ENCODE assay signal across 23 cellular contexts in genomic region chr10:86325158-86325557, GRCh38. TPM values are rescaled to one million over a fixed set of nuclear protein-coding genes. Genes with fewer than 3 reads are reported as not detected.
DNase-seq lines count a peak whose midpoint lies in the region; ATAC-seq and TF ChIP-seq lines count a peak whose summit lies in the region.
"Had no signal": no experiment of that assay in that cellular context is flagged by ENCODE, and none has a peak within 500 bp of the region (broad histone marks: within the 10 kb centered on the region; RNA-seq: fewer than 3 reads in every experiment).

No MANE protein-coding gene starts in this region.

- no peak overlapping the region for H3K4me3 ChIP-seq in endodermal cell (ENCODE audit: low read length)
- H3K4me3 ChIP-seq: GM12878, HAP-1 had no signal

- peak; percentile 70 for TF ChIP-seq CTCF in endodermal cell (conservative IDR thresholded peaks at IDR 0.05)
- peak; percentile 5 for TF ChIP-seq CTCF in progenitor cell of endocrine pancreas (IDR thresholded peaks at IDR 0.05; ENCODE audit: unreplicated experiment)

- no peak overlapping the region for H3K4me3 Mint-ChIP-seq in endodermal cell
- H3K4me3 Mint-ChIP-seq in progenitor cell of endocrine pancreas (ENCODE audit: low read depth): no peak overlapping the region
- H3K4me3 Mint-ChIP-seq: CD4-positive, CD25-positive, alpha-beta regulatory T cell; IgD-negative memory B cell had no signal

- H3K27ac Mint-ChIP-seq in endodermal cell: no peak overlapping the region
- no peak overlapping the region for H3K27ac Mint-ChIP-seq in progenitor cell of endocrine pancreas
- H3K27ac Mint-ChIP-seq: CD4-positive, CD25-positive, alpha-beta regulatory T cell had no signal

- H3K36me3 ChIP-seq in endodermal cell (ENCODE audit: control insufficient read depth, insufficient read depth, low read length): no peaks in the 10 kb centered on the region
- H3K36me3 ChIP-seq: HAP-1 had no signal

- no peaks in the 10 kb centered on the region for H3K4me1 ChIP-seq in endodermal cell (ENCODE audit: control insufficient read depth, insufficient read depth, low read length)
- H3K4me1 ChIP-seq: HAP-1 had no signal

- H3K9me3 ChIP-seq in endodermal cell (ENCODE audit: control insufficient read depth, low read length): no peaks in the 10 kb centered on the region
- H3K9me3 ChIP-seq: HAP-1 had no signal

- no peaks in the 10 kb centered on the region for H3K9me3 Mint-ChIP-seq in endodermal cell
- no peaks in the 10 kb centered on the region for H3K9me3 Mint-ChIP-seq in progenitor cell of endocrine pancreas (ENCODE audit: low read depth)
- H3K9me3 Mint-ChIP-seq: CD4-positive, CD25-positive, alpha-beta regulatory T cell; IgD-negative memory B cell had no signal

- H3K9ac ChIP-seq in endodermal cell (ENCODE audit: extremely low read depth, low read length, poor library complexity, severe bottlenecking): no peak overlapping the region

- DNase-seq in NCI-H82 (lab: John Stamatoyannopoulos, UW): peak; percentile 3
- DNase-seq in NCI-H82 treated with DMSO at 0.1 percent for 48 hours (lab: John Stamatoyannopoulos, UW; ENCODE audit: unreplicated experiment): no peak
- peak; percentile 51 for DNase-seq in NCI-H69 (lab: John Stamatoyannopoulos, UW)
- DNase-seq in endodermal cell: no peak
- no peak for DNase-seq in progenitor cell of endocrine pancreas (ENCODE audit: low spot score, unreplicated experiment)
- DNase-seq in NCI-H1417 (lab: John Stamatoyannopoulos, UW): no peak
- DNase-seq: CD4-positive, CD25-positive, alpha-beta regulatory T cell; COR-L47; DMS153; GF-D8; NCI-H1105; NCI-H1694; NCI-H2081 treated with DMSO at 0.1 percent for 48 hours; NCI-H510A; NCI-H774 had no signal

- no peaks in the 10 kb centered on the region for H3K36me3 Mint-ChIP-seq in endodermal cell (ENCODE audit: low read depth)
- no peaks in the 10 kb centered on the region for H3K36me3 Mint-ChIP-seq in progenitor cell of endocrine pancreas (ENCODE audit: insufficient read depth)
- H3K36me3 Mint-ChIP-seq: CD4-positive, CD25-positive, alpha-beta regulatory T cell; IgD-negative memory B cell had no signal

- no peaks in the 10 kb centered on the region for H3K4me1 Mint-ChIP-seq in endodermal cell
- no peaks in the 10 kb centered on the region for H3K4me1 Mint-ChIP-seq in progenitor cell of endocrine pancreas (ENCODE audit: low read depth)
- H3K4me1 Mint-ChIP-seq: CD4-positive, CD25-positive, alpha-beta regulatory T cell; IgD-negative memory B cell had no signal

- 86 to 90% methylated on average over 2 to 4 of the region's 5 CpGs for WGBS in endodermal cell (ENCODE audit: insufficient coverage in 1 of 2, insufficient read length in 1 of 2), 2 experiments

- peaks cover 1% of the 10 kb centered on the region for H3K27me3 Mint-ChIP-seq in endodermal cell (ENCODE audit: insufficient read depth)
- H3K27me3 Mint-ChIP-seq in progenitor cell of endocrine pancreas: peaks cover 12% of the 10 kb centered on the region

- ATAC-seq in GM18520 (IDR thresholded peaks at IDR 0.05; ENCODE audit: unreplicated experiment) (no peak), HG02981 (IDR thresholded peaks at IDR 0.05; ENCODE audit: unreplicated experiment) (no peak)
- ATAC-seq: GM12878 had no signal

- no peaks in the 10 kb centered on the region for H3K27me3 ChIP-seq in endodermal cell (ENCODE audit: control insufficient read depth, insufficient read depth, low read length, poor library complexity, severe bottlenecking)

- no peak overlapping the region for H3K27ac ChIP-seq in endodermal cell (ENCODE audit: low read depth, low read length)
- H3K27ac ChIP-seq: 22Rv1 had no signal

RNA-seq across cellular contexts. Expression of gene GRID1, which starts 41.4 kb away (rescaled TPM):
- total RNA-seq in endodermal cell (under 1 TPM; 0.13 to 0.53 TPM), progenitor cell of endocrine pancreas (0.22 and 0.42 TPM in 2 replicates)
- 1.1 TPM for polyA plus RNA-seq in endodermal cell (2013, experiment 1 of 2)
- polyA plus RNA-seq in endodermal cell (2013, experiment 2 of 2): 0.87 TPM
- total RNA-seq: CD4-positive, CD25-positive, alpha-beta regulatory T cell; LHCN-M2 had no signal
- polyA plus RNA-seq: AG04450; CD4-positive, CD25-positive, alpha-beta regulatory T cell; IgD-negative memory B cell had no signal

Comparison
In these comparisons a context has a peak if more than half of its experiments do, and no peak if none do; other contexts are left out.
1. DNase-seq: peak in NCI-H82 (single experiment) and NCI-H69 (single experiment); none in NCI-H82 treated with DMSO at 0.1 percent for 48 hours (single experiment), endodermal cell (single experiment), progenitor cell of endocrine pancreas (single experiment) and NCI-H1417 (0 of 3).